11 cellular contexts compared by ENCODE assay signal in genomic region chr11:72741849-72742521, GRCh38. TPM values are rescaled to one million over a fixed set of nuclear protein-coding genes. Genes with fewer than 3 reads are reported as not detected.
DNase-seq lines count a peak whose midpoint lies in the region; ATAC-seq and TF ChIP-seq lines count a peak whose summit lies in the region.
"Had no signal": no experiment of that assay in that cellular context is flagged by ENCODE, and none has a peak within 500 bp of the region (broad histone marks: within the 10 kb centered on the region; RNA-seq: fewer than 3 reads in every experiment).

No MANE protein-coding gene starts in this region.

- no peaks in the 10 kb centered on the region for H4K20me1 ChIP-seq in PC-9 (ENCODE audit: insufficient read depth)

- peak overlapping the region; percentile 86 for H3K27ac ChIP-seq in HUES6 (ENCODE audit: low read depth, low read length)
- peak overlapping the region; percentile 76 for H3K27ac ChIP-seq in PC-9
- H3K27ac ChIP-seq in cardiac muscle cell = peak overlapping the region; percentile 88
- H3K27ac ChIP-seq: pancreas had no signal

- H3K9me3 ChIP-seq in HUES6 (ENCODE audit: control insufficient read depth, insufficient read depth, low read depth, low read length) (no peaks in the 10 kb centered on the region), PC-9 (ENCODE audit: insufficient read depth, low read depth) (no peaks in the 10 kb centered on the region), cardiac muscle cell (ENCODE audit: low read depth) (no peaks in the 10 kb centered on the region)
- H3K9me3 ChIP-seq: pancreas had no signal

- H3F3A ChIP-seq in PC-9 (ENCODE audit: insufficient read depth, low read depth) = peaks cover 43% of the 10 kb centered on the region; the same call in 1 of the 2 replicates

- H3K36me3 ChIP-seq in HUES6 (ENCODE audit: control insufficient read depth, insufficient read depth, low read length) (peaks cover 5% of the 10 kb centered on the region; the same call in 1 of the 2 replicates), PC-9 (ENCODE audit: low read depth) (no peaks in the 10 kb centered on the region), cardiac muscle cell (no peaks in the 10 kb centered on the region)
- H3K36me3 ChIP-seq: pancreas had no signal

- H3K9me2 ChIP-seq in PC-9 (ENCODE audit: insufficient read depth) = no peaks in the 10 kb centered on the region

- H3K4me1 ChIP-seq in HUES6 (ENCODE audit: control insufficient read depth, insufficient read depth, low read length) (peaks cover 50% of the 10 kb centered on the region), PC-9 (replicated peaks; ENCODE audit: insufficient read depth) (peaks cover 66% of the 10 kb centered on the region), cardiac muscle cell (ENCODE audit: low read depth) (peaks cover 70% of the 10 kb centered on the region)
- H3K4me1 ChIP-seq: pancreas had no signal

- DNase-seq in PC-9 (peak in 1 of 2 experiments; percentile 73), cardiac muscle cell (ENCODE audit: low read depth in 1 of 2, low spot score in 1 of 2) (no peak), renal cortical epithelial cell (ENCODE audit: low read depth) (peak; percentile 58), glomerular visceral epithelial cell (ENCODE audit: extremely low spot score) (no peak)
- DNase-seq in activated effector memory CD4-positive, alpha-beta T cell treated with Interleukin-2 at 50 U/mL for 16 hours = no peak
- DNase-seq: activated CD4-positive, alpha-beta T cell treated with anti-CD3 and anti-CD28 coated beads for 48 hours; effector CD4-positive, alpha-beta T cell; NCI-H1694 had no signal

- CTCF ChIA-PET in PC-9 (lab: Charles Lee) = interaction anchor here (0.9 kb wide), 1 partner anchor 17 kb away, joined by 10 read pairs; no protein-coding TSS in a partner anchor

- ATAC-seq in HG03108 (IDR thresholded peaks at IDR 0.05; ENCODE audit: unreplicated experiment) = no peak

- TF ChIP-seq CTCF in PC-9 (conservative IDR thresholded peaks at IDR 0.05) (no peak), cardiac muscle cell (IDR thresholded peaks at IDR 0.05; ENCODE audit: low read depth, low read length) (no peak)

- BruUV-seq in PC-9 (replicated peaks; lab: Mats Ljungman, UMichigan) = no TSS peak

- H3K4me2 ChIP-seq in PC-9 = peak overlapping the region; percentile 62

- H3K79me2 ChIP-seq in PC-9 (ENCODE audit: low read depth) = peaks cover 73% of the 10 kb centered on the region

- peak overlapping the region; percentile 64 for H3K9ac ChIP-seq in HUES6 (ENCODE audit: low read length)

- H2AFZ ChIP-seq in PC-9 = 0 out of 2 replicates have a peak overlapping the region, but pooled peaks have one; percentile 17

- intact Hi-C loops in PC-9 (cut with micrococcal nuclease; ENCODE audit: unreplicated experiment) = no loop called here

- POLR2A ChIA-PET in PC-9 (lab: Charles Lee; ENCODE audit: unreplicated experiment) = no interaction called here

- H3K4me3 ChIP-seq in HUES6 (ENCODE audit: low read depth, low read length) = no peak overlapping the region
- H3K4me3 ChIP-seq in PC-9 = peak overlapping the region; percentile 5; the same call in 1 of the 2 replicates
- no peak overlapping the region for H3K4me3 ChIP-seq in cardiac muscle cell
- H3K4me3 ChIP-seq: pancreas had no signal

- H3K27me3 ChIP-seq in HUES6 (ENCODE audit: control insufficient read depth, insufficient read depth, low read length) (no peaks in the 10 kb centered on the region), PC-9 (ENCODE audit: insufficient read depth, low read depth) (no peaks in the 10 kb centered on the region), cardiac muscle cell (no peaks in the 10 kb centered on the region)
- H3K27me3 ChIP-seq: pancreas had no signal

RNA-seq across cellular contexts. Expression of gene ARAP1, which starts 10.2 kb away (rescaled TPM):
- total RNA-seq in PC-9 (2021) (151 and 184 TPM in 2 replicates), cardiac muscle cell (134 and 200 TPM in 2 replicates), renal cortical epithelial cell (72.9 and 140 TPM in 2 replicates)
- polyA plus RNA-seq in cardiac muscle cell = 41.5 and 54.6 TPM in 2 replicates

RNA-seq across cellular contexts. Expression of gene STARD10, which starts 51.9 kb away (rescaled TPM):
- 145 and 184 TPM in 2 replicates for total RNA-seq in PC-9 (2021)
- total RNA-seq in cardiac muscle cell = 66.2 and 101 TPM in 2 replicates
- polyA plus RNA-seq in cardiac muscle cell = 91.4 and 139 TPM in 2 replicates
- total RNA-seq in renal cortical epithelial cell = 41.8 and 108 TPM in 2 replicates
